In the genomic region with DNA sequence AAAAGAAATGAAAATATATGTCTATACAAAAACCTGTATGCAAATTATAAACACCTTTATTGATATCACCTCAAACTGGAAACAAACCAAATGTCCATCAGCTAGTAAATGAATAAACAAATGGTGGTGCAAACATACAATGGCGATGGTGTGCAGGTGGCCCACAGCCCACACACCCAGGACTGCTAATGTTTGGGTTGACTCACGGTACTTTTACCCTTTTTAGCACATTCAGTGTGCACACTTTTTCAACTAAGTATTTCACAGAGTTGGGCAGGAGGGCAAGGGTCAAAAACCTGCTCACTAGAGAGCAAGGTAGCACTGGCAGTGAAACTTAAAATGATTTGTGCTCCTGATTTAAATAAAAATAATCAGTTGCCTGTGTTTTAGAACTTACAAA, we compare ENCODE assay signal across 1 cellular context.
TF ChIP-seq lines count a peak whose summit lies in the region.

No MANE protein-coding gene starts in this region.

TF ChIP-seq in HEK293T, 16 proteins besides CTCF, POLR2A, EP300 and RAD21:
- TF ChIP-seq TARDBP (IDR thresholded peaks at IDR 0.05) (no peak), FOXK2 (IDR thresholded peaks at IDR 0.05) (no peak), BHLHE40 (IDR thresholded peaks at IDR 0.05; ENCODE audit: borderline replicate concordance) (no peak), FOXM1 (IDR thresholded peaks at IDR 0.05; ENCODE audit: borderline replicate concordance) (no peak), SUZ12 (IDR thresholded peaks at IDR 0.05) (no peak), L3MBTL2 (conservative IDR thresholded peaks at IDR 0.05) (no peak), ZNF384 (IDR thresholded peaks at IDR 0.05) (no peak), LEF1 (IDR thresholded peaks at IDR 0.05; ENCODE audit: borderline replicate concordance) (no peak), ARNT (IDR thresholded peaks at IDR 0.05) (no peak), ELF4 (IDR thresholded peaks at IDR 0.05) (no peak)
- TF ChIP-seq, protein P1, sequence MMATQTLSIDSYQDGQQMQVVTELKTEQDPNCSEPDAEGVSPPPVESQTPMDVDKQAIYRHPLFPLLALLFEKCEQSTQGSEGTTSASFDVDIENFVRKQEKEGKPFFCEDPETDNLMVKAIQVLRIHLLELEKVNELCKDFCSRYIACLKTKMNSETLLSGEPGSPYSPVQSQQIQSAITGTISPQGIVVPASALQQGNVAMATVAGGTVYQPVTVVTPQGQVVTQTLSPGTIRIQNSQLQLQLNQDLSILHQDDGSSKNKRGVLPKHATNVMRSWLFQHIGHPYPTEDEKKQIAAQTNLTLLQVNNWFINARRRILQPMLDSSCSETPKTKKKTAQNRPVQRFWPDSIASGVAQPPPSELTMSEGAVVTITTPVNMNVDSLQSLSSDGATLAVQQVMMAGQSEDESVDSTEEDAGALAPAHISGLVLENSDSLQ (IDR thresholded peaks at IDR 0.05), result no peak
